ENCODE assay signal across 9 cellular contexts in the genomic region with DNA sequence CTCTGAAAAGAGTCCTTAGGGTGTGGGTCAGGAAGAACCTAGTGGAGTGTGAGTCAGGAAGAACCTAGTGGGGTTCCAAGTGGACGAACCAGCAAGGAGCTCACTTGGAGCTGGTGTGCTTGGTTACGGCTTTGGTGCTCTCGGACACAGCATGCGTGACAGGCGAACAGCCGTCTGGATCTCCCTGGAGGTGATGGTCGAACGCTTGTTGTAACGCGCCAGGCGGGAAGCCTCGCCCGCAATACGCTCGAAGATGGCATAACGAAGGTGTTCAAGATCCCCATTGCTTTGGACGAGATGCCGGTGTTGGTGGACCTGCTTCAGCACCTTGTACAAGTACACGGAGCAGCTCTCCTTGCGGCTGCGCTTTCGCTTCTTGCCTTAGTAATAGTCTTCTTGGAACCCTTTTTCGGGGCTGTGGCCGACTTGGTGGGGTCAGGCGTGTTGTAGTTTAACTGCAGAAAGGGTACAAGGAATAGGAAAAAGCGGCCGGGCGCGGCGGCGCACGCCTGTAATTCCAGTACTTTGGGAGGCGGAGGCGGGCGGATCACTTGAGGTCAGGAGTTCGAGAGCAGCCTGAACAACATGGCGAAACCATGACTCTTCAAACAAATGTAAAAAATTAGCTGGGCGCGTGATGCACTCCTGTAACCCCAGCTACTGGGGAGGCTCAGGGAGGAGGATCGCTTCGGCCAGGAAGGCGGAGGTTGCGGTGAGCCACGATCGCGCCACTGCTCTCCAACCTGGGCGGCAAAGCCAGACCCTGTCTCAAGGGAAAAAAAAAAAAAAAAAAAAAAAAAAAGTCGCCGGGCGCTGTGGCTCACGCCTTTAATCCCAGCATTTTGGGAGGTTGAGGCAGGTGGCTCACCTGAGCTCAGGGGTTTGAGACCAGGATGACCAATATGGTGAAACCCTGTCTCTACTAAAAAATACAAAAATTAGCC. TPM values are rescaled to one million over a fixed set of nuclear protein-coding genes. Genes with fewer than 3 reads are reported as not detected.
A peak's percentile ranks its signal among the peaks of the same experiment; 100 is the strongest.
DNase-seq lines count a peak whose midpoint lies in the region; ATAC-seq and TF ChIP-seq lines count a peak whose summit lies in the region.
"Had no signal": no experiment of that assay in that cellular context is flagged by ENCODE, and none has a peak within 500 bp of the region (broad histone marks: within the 10 kb centered on the region; RNA-seq: fewer than 3 reads in every experiment).

No MANE protein-coding gene starts in this region.

- DNase-seq in BJ (ENCODE audit: low read depth) (no peak), mesenchymal stem cell (no peak), upper lobe of right lung (peak; percentile 68), kidney glomerular epithelial cell (lab: John Stamatoyannopoulos, UW) (no peak)

- intact Hi-C loops in upper lobe of right lung (cut with DNase I): no loop called here

- no peak overlapping the region for H3K4ac ChIP-seq in mesenchymal stem cell (ENCODE audit: low read depth in 1 of 2, low read length in 2 of 2)

- H3K79me1 ChIP-seq in mesenchymal stem cell (replicated peaks; ENCODE audit: low read length, poor library complexity, severe bottlenecking): no peaks in the 10 kb centered on the region

- H3K23ac ChIP-seq in mesenchymal stem cell (ENCODE audit: low read length in 2 of 2): no peak overlapping the region

- H4K8ac ChIP-seq in mesenchymal stem cell (ENCODE audit: low read length): no peak overlapping the region

- H2BK15ac ChIP-seq in mesenchymal stem cell (ENCODE audit: low read depth, poor library complexity, severe bottlenecking): no peak overlapping the region

- 89% methylated on average over 47 of the region's 51 CpGs for WGBS in mesenchymal stem cell

- H3K27ac ChIP-seq in KOPT-K1 (ENCODE audit: low read depth, low read length, poor library complexity, severe bottlenecking) (peak overlapping the region; percentile 98), mesenchymal stem cell (ENCODE audit: low read length, poor library complexity, severe bottlenecking) (no peak overlapping the region), upper lobe of right lung (peak overlapping the region; percentile 77)

- H3K9ac ChIP-seq in mesenchymal stem cell (ENCODE audit: low read length): peak overlapping the region; percentile 92

- no peak overlapping the region for H4K91ac ChIP-seq in mesenchymal stem cell (ENCODE audit: low read length)

- peak overlapping the region; percentile 31 for H2AFZ ChIP-seq in mesenchymal stem cell (ENCODE audit: low read depth, low read length)

- H3K4me1 Mint-ChIP-seq in brain: peaks cover 24% of the 10 kb centered on the region

- POLR2A ChIA-PET in BJ (lab: Charles Lee): interaction anchor here (0.6 to 2.9 kb wide), 6 partner anchors 8 to 1741 kb away, joined by 3 to 28 read pairs (median 10); a partner anchor contains a TSS

- peak overlapping the region in 4 of 5 experiments; percentile 89 to 96 (median 92) for H3K27ac Mint-ChIP-seq in brain

- peak overlapping the region; percentile 93 to 97 (median 94) for H3K4me3 Mint-ChIP-seq in brain

- H3K9me3 ChIP-seq in KOPT-K1 (ENCODE audit: insufficient read depth, low read length, poor library complexity, severe bottlenecking): no peaks in the 10 kb centered on the region
- H3K9me3 ChIP-seq in mesenchymal stem cell (ENCODE audit: control insufficient read depth, low read length): no peaks in the 10 kb centered on the region
- H3K9me3 ChIP-seq in upper lobe of right lung: no peaks in the 10 kb centered on the region

- H3K36me3 ChIP-seq in BJ (ENCODE audit: control insufficient read depth, insufficient read depth, low read length) (no peaks in the 10 kb centered on the region), KOPT-K1 (ENCODE audit: insufficient read depth, low read length) (no peaks in the 10 kb centered on the region), mesenchymal stem cell (ENCODE audit: control insufficient read depth in 1 of 2, insufficient read depth in 2 of 2, low read depth in 1 of 2, low read length in 2 of 2) (no peaks in the 10 kb centered on the region), upper lobe of right lung (no peaks in the 10 kb centered on the region)

- CTCF ChIA-PET in BJ (lab: Yijun Ruan, JAX): interaction anchor here (0.9 to 3.3 kb wide), 6 partner anchors 8 to 45 kb away, joined by 3 to 13 read pairs (median 3); a partner anchor contains a TSS

- no peak overlapping the region for H3K14ac ChIP-seq in mesenchymal stem cell (ENCODE audit: low read length in 2 of 2)

- H3K9me3 Mint-ChIP-seq in brain: peaks cover 3 to 15% (median 14%) of the 10 kb centered on the region in 5 experiments

- no peak overlapping the region for H3K18ac ChIP-seq in mesenchymal stem cell (ENCODE audit: low read depth in 1 of 2, low read length in 2 of 2)

- H3K4me3 ChIP-seq in BJ (ENCODE audit: low read depth, low read length) (peak overlapping the region; percentile 60), mesenchymal stem cell (ENCODE audit: insufficient read depth in 1 of 2, low read depth in 1 of 2, low read length in 2 of 2) (peak overlapping the region in 1 of 2 experiments; percentile 87), upper lobe of right lung (peak overlapping the region; percentile 70)

- peaks cover 8% of the 10 kb centered on the region for H3K36me3 Mint-ChIP-seq in brain

- no peak overlapping the region for H2BK120ac ChIP-seq in mesenchymal stem cell (ENCODE audit: low read depth, low read length)

- ATAC-seq in upper lobe of right lung (no peak), HG03520 (IDR thresholded peaks at IDR 0.05; ENCODE audit: unreplicated experiment) (no peak), GM19328 (IDR thresholded peaks at IDR 0.05; ENCODE audit: unreplicated experiment) (no peak)

- no peak overlapping the region for H2BK12ac ChIP-seq in mesenchymal stem cell (ENCODE audit: low read length in 2 of 2)

- no peak overlapping the region for H2AK5ac ChIP-seq in mesenchymal stem cell (ENCODE audit: low read length, severe bottlenecking)

- no peak overlapping the region for H3K4me2 ChIP-seq in mesenchymal stem cell (ENCODE audit: low read length, poor library complexity, severe bottlenecking)

- TF ChIP-seq CTCF in BJ (IDR thresholded peaks at IDR 0.05; ENCODE audit: insufficient read depth, low read depth, low read length) (no peak), brain (conservative IDR thresholded peaks at IDR 0.05) (no peak), upper lobe of right lung (IDR thresholded peaks at IDR 0.05) (no peak)

- H3K27me3 ChIP-seq in BJ (ENCODE audit: control insufficient read depth, insufficient read depth, low read length): no peaks in the 10 kb centered on the region
- no peaks in the 10 kb centered on the region for H3K27me3 ChIP-seq in mesenchymal stem cell (ENCODE audit: control insufficient read depth in 1 of 2, insufficient read depth in 1 of 2, low read length in 2 of 2)
- peaks cover 16% of the 10 kb centered on the region for H3K27me3 ChIP-seq in upper lobe of right lung

- no peak overlapping the region for H2BK5ac ChIP-seq in mesenchymal stem cell (ENCODE audit: low read depth, low read length, poor library complexity, severe bottlenecking)

- H3K27me3 Mint-ChIP-seq in brain: peaks cover 13% of the 10 kb centered on the region

- H3K4me1 ChIP-seq in mesenchymal stem cell (ENCODE audit: control insufficient read depth, insufficient read depth, low read depth, low read length): peaks cover 11% of the 10 kb centered on the region
- H3K4me1 ChIP-seq in upper lobe of right lung: peaks cover 23% of the 10 kb centered on the region

RNA-seq across cellular contexts. Expression of a gene that starts 48.0 kb away (rescaled TPM):
- polyA plus RNA-seq in BJ (2011; rRNA removed) (not detected in 2 replicates), brain (ENCODE audit: insufficient read depth, low read depth, low replicate concordance) (not detected)
- not detected in 2 replicates for polyA minus RNA-seq in BJ (2011; rRNA and poly(A)+ RNA removed)
- polyA plus RNA-seq in mesenchymal stem cell (2013, experiment 1 of 2): not detected
- not detected for polyA plus RNA-seq in mesenchymal stem cell (2013, experiment 2 of 2)
- not detected for total RNA-seq in upper lobe of right lung
- total RNA-seq: left colon had no signal
